Comparison of ENCODE assay signal across 18 cellular contexts in genomic region chr20:62149532-62150235, GRCh38. TPM values are rescaled to one million over a fixed set of nuclear protein-coding genes. Genes with fewer than 3 reads are reported as not detected.
DNase-seq lines count a peak whose midpoint lies in the region; ATAC-seq, FAIRE-seq and TF ChIP-seq lines count a peak whose summit lies in the region.
"Had no signal": no experiment of that assay in that cellular context is flagged by ENCODE, and none has a peak within 500 bp of the region (broad histone marks: within the 10 kb centered on the region; RNA-seq: fewer than 3 reads in every experiment).

No MANE protein-coding gene starts in this region.

- peaks cover 13% of the 10 kb centered on the region for H3K4me1 ChIP-seq in astrocyte (ENCODE audit: insufficient read depth, low read length)
- H3K4me1 ChIP-seq in uterus, result peaks cover 0 to 8% of the 10 kb centered on the region in 2 donors

- peaks cover 22% of the 10 kb centered on the region for H3K36me3 Mint-ChIP-seq in astrocyte (ENCODE audit: low read depth, unreplicated experiment)

- H3K79me2 ChIP-seq in astrocyte (ENCODE audit: insufficient read depth, low read length), result peaks cover 99% of the 10 kb centered on the region
- peaks cover 74% of the 10 kb centered on the region for H3K79me2 ChIP-seq in neural cell (replicated peaks; ENCODE audit: insufficient read depth, low read length)

- ATAC-seq in left colon, result no peak
- ATAC-seq: activated CD4-positive, alpha-beta T cell treated with anti-CD3 and anti-CD28 coated beads for 36 hours; effector memory CD8-positive, alpha-beta T cell; mucosa of descending colon had no signal

- H4K20me1 ChIP-seq in astrocyte (ENCODE audit: insufficient read depth, low read length), result peaks cover 97% of the 10 kb centered on the region
- H4K20me1 ChIP-seq in neural cell (ENCODE audit: insufficient read depth), result peaks cover 50% of the 10 kb centered on the region

- H3K9me3 Mint-ChIP-seq in astrocyte (ENCODE audit: unreplicated experiment), result peaks cover 2% of the 10 kb centered on the region
- H3K9me3 Mint-ChIP-seq: effector memory CD8-positive, alpha-beta T cell had no signal

- DNase-seq in G401 (ENCODE audit: low spot score) (peak; percentile 61), astrocyte (ENCODE audit: low read depth) (peak; percentile 39), fibroblast of pulmonary artery (ENCODE audit: low read depth) (peak; percentile 33), left colon (no peak), uterus (no peak), ecto neural progenitor cell (ENCODE audit: low spot score) (no peak), glomerular visceral epithelial cell (ENCODE audit: extremely low spot score) (no peak)
- DNase-seq: activated CD4-positive, alpha-beta T cell treated with anti-CD3 and anti-CD28 coated beads for 36 hours; activated T-cell treated with anti-CD3 and anti-CD28 coated beads, Interleukin-2, amount 50 U/mL, for 1 hour; AML-193; amniotic stem cell; DMS79 treated with DMSO at 0.1 percent for 48 hours; effector memory CD8-positive, alpha-beta T cell; mucosa of descending colon; OCI-M1; stimulated activated naive CD4-positive, alpha-beta T cell treated with Interleukin-2 at 50 U/mL for 16 hours had no signal

- no peak for FAIRE-seq in astrocyte (lab: Jason Lieb, UNC)
- FAIRE-seq: GM12891 had no signal

- H3K36me3 ChIP-seq in astrocyte (ENCODE audit: insufficient read depth, low read length), result no peaks in the 10 kb centered on the region
- H3K36me3 ChIP-seq in neural cell (ENCODE audit: insufficient read depth, low read length), result no peaks in the 10 kb centered on the region
- H3K36me3 ChIP-seq in uterus, result no peaks in the 10 kb centered on the region

- intact Hi-C loops in left colon (cut with DNase I, micrococcal nuclease) (no loop called here), uterus (cut with DNase I; ENCODE audit: low total_unique reads) (loop anchor here (10.0 kb wide), 1 partner anchor 135 kb away; no protein-coding TSS in a partner anchor)

- H3K4me3 ChIP-seq in astrocyte (ENCODE audit: insufficient read depth, low read depth, low read length) (no peak overlapping the region), fibroblast of pulmonary artery (replicated peaks; ENCODE audit: low read depth, low read length) (no peak overlapping the region), neural cell (ENCODE audit: low read length) (peak overlapping the region; percentile 44), uterus (no peak overlapping the region)
- H3K4me3 ChIP-seq: mucosa of descending colon had no signal

- no peaks in the 10 kb centered on the region for H3K27me3 Mint-ChIP-seq in astrocyte (ENCODE audit: low read depth, unreplicated experiment)
- H3K27me3 Mint-ChIP-seq: activated CD4-positive, alpha-beta T cell treated with anti-CD3 and anti-CD28 coated beads for 36 hours; effector memory CD8-positive, alpha-beta T cell had no signal

- peaks cover 14% of the 10 kb centered on the region for H3K4me1 Mint-ChIP-seq in astrocyte (ENCODE audit: low read depth, unreplicated experiment)

- no peak for TF ChIP-seq RAD21 in neural cell (conservative IDR thresholded peaks at IDR 0.05)

- H3K4me3 Mint-ChIP-seq in astrocyte (ENCODE audit: unreplicated experiment), result no peak overlapping the region
- H3K4me3 Mint-ChIP-seq: activated CD4-positive, alpha-beta T cell treated with anti-CD3 and anti-CD28 coated beads for 36 hours; effector memory CD8-positive, alpha-beta T cell had no signal

- no peak overlapping the region for H3K27ac Mint-ChIP-seq in astrocyte (ENCODE audit: unreplicated experiment)
- H3K27ac Mint-ChIP-seq: activated CD4-positive, alpha-beta T cell treated with anti-CD3 and anti-CD28 coated beads for 36 hours had no signal

- TF ChIP-seq POLR2A in uterus (IDR thresholded peaks at IDR 0.05), result no peak

- TF ChIP-seq EP300 in neural cell (conservative IDR thresholded peaks at IDR 0.05; ENCODE audit: poor library complexity, severe bottlenecking), result peak; percentile 88

- no peaks in the 10 kb centered on the region for H3F3A ChIP-seq in neural cell (ENCODE audit: insufficient read depth, low read length, poor library complexity, severe bottlenecking)

- TF ChIP-seq CTCF in astrocyte (IDR thresholded peaks at IDR 0.05; ENCODE audit: insufficient read depth, low read depth, low read length) (no peak), fibroblast of pulmonary artery (IDR thresholded peaks at IDR 0.05; ENCODE audit: low read length, missing control alignments) (no peak), neural cell (IDR thresholded peaks at IDR 0.05; ENCODE audit: poor library complexity, severe bottlenecking) (no peak), uterus (IDR thresholded peaks at IDR 0.05) (no peak)

- peak overlapping the region; percentile 4 for H3K4me2 ChIP-seq in astrocyte (ENCODE audit: low read length)
- H3K4me2 ChIP-seq in neural cell (ENCODE audit: low read length), result no peak overlapping the region

- H3K27ac ChIP-seq in astrocyte (ENCODE audit: low read depth, low read length), result no peak overlapping the region
- H3K27ac ChIP-seq in neural cell (ENCODE audit: low read length), result peak overlapping the region; percentile 64
- H3K27ac ChIP-seq in uterus, result no peak overlapping the region

- H3K9ac ChIP-seq in astrocyte (ENCODE audit: low read length), result no peak overlapping the region
- H3K9ac ChIP-seq in neural cell (ENCODE audit: low read length), result peak overlapping the region; percentile 23

- H2AFZ ChIP-seq in astrocyte (ENCODE audit: low read depth, low read length), result no peak overlapping the region
- H2AFZ ChIP-seq in neural cell (ENCODE audit: low read depth, low read length), result no peak overlapping the region

- in situ Hi-C loops in G401 (cut with HindIII; ENCODE audit: low sequenced_read_pairs), result no loop called here

- H3K27me3 ChIP-seq in astrocyte (ENCODE audit: insufficient read depth, low read length), result no peaks in the 10 kb centered on the region
- H3K27me3 ChIP-seq in neural cell (ENCODE audit: insufficient read depth, low read depth, low read length), result no peaks in the 10 kb centered on the region
- no peaks in the 10 kb centered on the region for H3K27me3 ChIP-seq in uterus

- H3K9me2 ChIP-seq in neural cell (ENCODE audit: insufficient read depth, low read length), result no peaks in the 10 kb centered on the region

- H3K9me3 ChIP-seq in astrocyte (ENCODE audit: insufficient read depth, low read depth, low read length) (no peaks in the 10 kb centered on the region), neural cell (ENCODE audit: low read length) (no peaks in the 10 kb centered on the region), uterus (no peaks in the 10 kb centered on the region)
- H3K9me3 ChIP-seq: mucosa of descending colon had no signal

TF ChIP-seq in neural cell, 6 proteins besides CTCF, POLR2A, EP300 and RAD21:
- TF ChIP-seq MXI1 (conservative IDR thresholded peaks at IDR 0.05; ENCODE audit: poor library complexity, severe bottlenecking) (peak; percentile 94), POLR2AphosphoS5 (IDR thresholded peaks at IDR 0.05) (peak; percentile 94), SMC3 (conservative IDR thresholded peaks at IDR 0.05; ENCODE audit: poor library complexity) (no peak), EZH2 (IDR thresholded peaks at IDR 0.05; ENCODE audit: borderline replicate concordance, insufficient read depth, low read length, poor library complexity, severe bottlenecking) (no peak), REST (IDR thresholded peaks at IDR 0.05; ENCODE audit: borderline replicate concordance) (no peak)

RNA-seq across cellular contexts. Expression of gene SS18L1, which starts 6.1 kb away (rescaled TPM):
- 9.6 and 13.2 TPM in 2 replicates for total RNA-seq in G401 (2014; rRNA removed; shearing (Covaris generic))
- 13.2 and 16.3 TPM in 2 replicates for total RNA-seq in astrocyte
- 117 and 132 TPM in 2 replicates for polyA plus RNA-seq in neural cell
- polyA minus RNA-seq in neural cell, result 119 and 121 TPM in 2 replicates
- total RNA-seq in left colon, result 10 to 100 TPM; 11.3 to 17.2 TPM
- 10 to 100 TPM in 2 of 4 donors, 1 to 10 TPM in 1, under 1 TPM in 1; 0.51 to 21.7 (median 12.8) TPM for total RNA-seq in uterus

RNA-seq across cellular contexts. Expression of gene PSMA7, which starts 6.5 kb away (rescaled TPM):
- 631 and 699 TPM in 2 replicates for total RNA-seq in G401 (2014; rRNA removed; shearing (Covaris generic))
- total RNA-seq in astrocyte, result 284 and 324 TPM in 2 replicates
- 871 and 874 TPM in 2 replicates for polyA plus RNA-seq in neural cell
- polyA minus RNA-seq in neural cell, result 181 and 185 TPM in 2 replicates
- total RNA-seq in left colon, result 100 to 1,000 TPM; 148 to 178 TPM
- 100 to 1,000 TPM; 145 to 214 (median 162) TPM for total RNA-seq in uterus

RNA-seq across cellular contexts. Expression of gene LSM14B, which starts 27.4 kb away (rescaled TPM):
- total RNA-seq in G401 (2014; rRNA removed; shearing (Covaris generic)), result 73.9 and 86.4 TPM in 2 replicates
- 24.9 and 27.1 TPM in 2 replicates for total RNA-seq in astrocyte
- polyA plus RNA-seq in neural cell, result 207 and 213 TPM in 2 replicates
- polyA minus RNA-seq in neural cell, result 130 and 131 TPM in 2 replicates
- 10 to 100 TPM; 33.0 to 36.3 TPM for total RNA-seq in left colon
- 10 to 100 TPM in 3 of 4 donors, 1 to 10 TPM in 1; 3.1 to 56.8 (median 45.9) TPM for total RNA-seq in uterus

RNA-seq across cellular contexts. Expression of gene MTG2, which starts 33.1 kb away (rescaled TPM):
- total RNA-seq in G401 (2014; rRNA removed; shearing (Covaris generic)), result 30.6 and 48.2 TPM in 2 replicates
- total RNA-seq in astrocyte (26.6 and 31.5 TPM in 2 replicates), left colon (10 to 100 TPM; 26.3 to 34.3 TPM), uterus (10 to 100 TPM in 3 of 4 donors, under 1 TPM in 1; 0.59 to 38.5 (median 22.7) TPM)
- polyA plus RNA-seq in neural cell, result 22.4 and 36.1 TPM in 2 replicates
- 21.3 and 23.1 TPM in 2 replicates for polyA minus RNA-seq in neural cell

Comparison
In these comparisons a context has a peak if more than half of its experiments do, and no peak if none do; other contexts are left out.
1. DNase-seq: peak in G401 (single experiment), astrocyte (single experiment) and fibroblast of pulmonary artery (single experiment); none in left colon (0 of 2), uterus (0 of 2), ecto neural progenitor cell (single experiment) and glomerular visceral epithelial cell (single experiment).